Comparison of ENCODE assay signal across 22 cellular contexts in genomic region chr14:30641207-30641606, GRCh38.
"Had no signal": no experiment of that assay in that cellular context is flagged by ENCODE, and none has a peak within 500 bp of the region (broad histone marks: within the 10 kb centered on the region; RNA-seq: fewer than 3 reads in every experiment).

No MANE protein-coding gene starts in this region.

- FAIRE-seq: endothelial cell of umbilical vein had no signal

- H3K4me3 Mint-ChIP-seq: immature natural killer cell, naive B cell had no signal

- H3K9me3 Mint-ChIP-seq: immature natural killer cell had no signal

- ATAC-seq: foreskin keratinocyte, gastroesophageal sphincter, heart left ventricle, left lung, left ventricle myocardium superior, lower lobe of right lung had no signal

- H3K4me3 ChIP-seq: coronary artery, dorsolateral prefrontal cortex, esophagus muscularis mucosa, gastroesophageal sphincter, heart left ventricle, hepatocyte, left lung, lower lobe of right lung had no signal

- H3K27ac ChIP-seq: coronary artery, dorsolateral prefrontal cortex, esophagus muscularis mucosa, foreskin keratinocyte, gastroesophageal sphincter, heart left ventricle, hepatocyte, left lung, lower lobe of right lung had no signal

- DNase-seq: dermis blood vessel endothelial cell; dorsolateral prefrontal cortex; effector CD4-positive, alpha-beta T cell; effector memory CD4-positive, alpha-beta T cell; foreskin keratinocyte; heart left ventricle; hypothalamus; immature natural killer cell; islet precursor cell; kidney; kidney glomerular epithelial cell; left lung; left ventricle myocardium superior; lower lobe of right lung; mesenchymal stem cell; midbrain; naive B cell had no signal

- H3K4me1 ChIP-seq: esophagus muscularis mucosa, foreskin keratinocyte, gastroesophageal sphincter, lower lobe of right lung had no signal

- H2AFZ ChIP-seq: hepatocyte had no signal

- H3K4me2 ChIP-seq: hepatocyte had no signal

- H3K27me3 ChIP-seq: dorsolateral prefrontal cortex, esophagus muscularis mucosa, foreskin keratinocyte, gastroesophageal sphincter, heart left ventricle, hepatocyte, left lung had no signal

- H3K27me3 Mint-ChIP-seq: naive B cell had no signal
